ENCODE assay signal across 25 cellular contexts in genomic region chr16:57882206-57882605, GRCh38.
"Had no signal": no experiment of that assay in that cellular context is flagged by ENCODE, and none has a peak within 500 bp of the region (broad histone marks: within the 10 kb centered on the region; RNA-seq: fewer than 3 reads in every experiment).

No MANE protein-coding gene starts in this region.

- ATAC-seq: effector memory CD8-positive, alpha-beta T cell; esophagus mucosa; gastrocnemius medialis; heart right ventricle; left lung; left ventricle myocardium superior; lower lobe of right lung; mucosa of descending colon had no signal

- FAIRE-seq: endometrium, islet of Langerhans, keratinocyte had no signal

- H3K9me3 ChIP-seq: colonic mucosa, esophagus squamous epithelium, gastrocnemius medialis, heart right ventricle, left lung, lower lobe of right lung, mucosa of descending colon had no signal

- H3K4me1 ChIP-seq: colonic mucosa, gastrocnemius medialis, lower lobe of right lung had no signal

- H3K36me3 ChIP-seq: colonic mucosa, esophagus squamous epithelium, gastrocnemius medialis, heart right ventricle, left lung, lower lobe of right lung had no signal

- H3K4me3 ChIP-seq: colonic mucosa, esophagus squamous epithelium, gastrocnemius medialis, heart right ventricle, left lung, lower lobe of right lung, mucosa of descending colon had no signal

- DNase-seq: colonic mucosa; cortex of kidney; effector CD8-positive, alpha-beta T cell; effector memory CD8-positive, alpha-beta T cell; endodermal cell; erythroblast; esophagus squamous epithelium; foreskin melanocyte; gastrocnemius medialis; glutamatergic neuron; head of caudate nucleus; heart right ventricle; hippocampal formation; left cardiac atrium; left lung; left ventricle myocardium superior; lower lobe of right lung; mesenchymal stem cell; mucosa of descending colon; naive B cell had no signal

- H3K27ac ChIP-seq: colonic mucosa, epithelial cell of prostate, esophagus squamous epithelium, gastrocnemius medialis, heart right ventricle, left lung, lower lobe of right lung had no signal
